1 cellular context compared by ENCODE assay signal in genomic region chr10:125719173-125720001, GRCh38.
TF ChIP-seq lines count a peak whose summit lies in the region.

Gene EDRF1, plus strand, starts transcription at chr10:125719709. Its CDS starts 99 bp downstream, at chr10:125719808.

TF ChIP-seq in WTC11, 78 proteins besides CTCF, POLR2A, EP300 and RAD21 (continued from another document):
- TF ChIP-seq FOXP4 (CRISPR knock-in tag; IDR thresholded peaks at IDR 0.05), result peak; percentile 42; the same call in 1 of the 2 replicates
- peak; percentile 96 for TF ChIP-seq MAX (CRISPR knock-in tag; IDR thresholded peaks at IDR 0.05)
- no peak for TF ChIP-seq ZSCAN18 (CRISPR knock-in tag; IDR thresholded peaks at IDR 0.05)
- TF ChIP-seq RORB (CRISPR knock-in tag; IDR thresholded peaks at IDR 0.05), result no peak
- no peak for TF ChIP-seq PRRX2 (CRISPR knock-in tag; IDR thresholded peaks at IDR 0.05)
- TF ChIP-seq ZNF423 (CRISPR knock-in tag; IDR thresholded peaks at IDR 0.05), result no peak
- TF ChIP-seq PREB (CRISPR knock-in tag; IDR thresholded peaks at IDR 0.05; ENCODE audit: borderline replicate concordance), result 0 out of 2 replicates have a peak, but pooled peaks have one; percentile 57
- TF ChIP-seq JUN (CRISPR knock-in tag; IDR thresholded peaks at IDR 0.05), result peak; percentile 72; the same call in 1 of the 2 replicates
- TF ChIP-seq HMGXB4 (CRISPR knock-in tag; IDR thresholded peaks at IDR 0.05), result 0 out of 2 replicates have a peak, but pooled peaks have one; percentile 56
- TF ChIP-seq JAZF1 (CRISPR knock-in tag; IDR thresholded peaks at IDR 0.05), result no peak
- TF ChIP-seq GRHL2 (CRISPR knock-in tag; IDR thresholded peaks at IDR 0.05; ENCODE audit: insufficient replicate concordance, severe bottlenecking), result no peak
- no peak for TF ChIP-seq CBFB (CRISPR knock-in tag; IDR thresholded peaks at IDR 0.05; ENCODE audit: low read depth)
- peak; percentile 78; the same call in 1 of the 2 replicates for TF ChIP-seq ESRRA (CRISPR knock-in tag; IDR thresholded peaks at IDR 0.05; ENCODE audit: borderline replicate concordance)
- TF ChIP-seq USF1 (CRISPR knock-in tag; IDR thresholded peaks at IDR 0.05), result peak; percentile 62; the same call in 1 of the 2 replicates
- no peak for TF ChIP-seq ZNF512 (CRISPR knock-in tag; IDR thresholded peaks at IDR 0.05; ENCODE audit: borderline replicate concordance)
- TF ChIP-seq OVOL2 (CRISPR knock-in tag; IDR thresholded peaks at IDR 0.05; ENCODE audit: borderline replicate concordance), result no peak
- TF ChIP-seq NFYB (CRISPR knock-in tag; conservative IDR thresholded peaks at IDR 0.05; ENCODE audit: low read depth), result 0 out of 2 replicates have a peak, but pooled peaks have one; percentile 28
- 0 out of 2 replicates have a peak, but pooled peaks have one; percentile 13 for TF ChIP-seq ZBTB21 (CRISPR knock-in tag; IDR thresholded peaks at IDR 0.05; ENCODE audit: borderline replicate concordance)
- no peak for TF ChIP-seq TEAD4 (CRISPR knock-in tag; IDR thresholded peaks at IDR 0.05)
- peak; percentile 96 for TF ChIP-seq E2F5 (CRISPR knock-in tag; IDR thresholded peaks at IDR 0.05)
- no peak for TF ChIP-seq MXD4 (CRISPR knock-in tag; IDR thresholded peaks at IDR 0.05; ENCODE audit: borderline replicate concordance)
- 0 out of 2 replicates have a peak, but pooled peaks have one; percentile 71 for TF ChIP-seq IRF2 (CRISPR knock-in tag; IDR thresholded peaks at IDR 0.05; ENCODE audit: borderline replicate concordance, low read depth)
- peak; percentile 55; the same call in 1 of the 2 replicates for TF ChIP-seq ZNF281 (CRISPR knock-in tag; IDR thresholded peaks at IDR 0.05)
- TF ChIP-seq ZNF671 (CRISPR knock-in tag; IDR thresholded peaks at IDR 0.05), result no peak
- TF ChIP-seq MYBL2 (CRISPR knock-in tag; IDR thresholded peaks at IDR 0.05), result no peak; the same call in none of the 2 replicates
- no peak; the same call in 1 of the 2 replicates for TF ChIP-seq TP53 (CRISPR knock-in tag; IDR thresholded peaks at IDR 0.05)
- TF ChIP-seq MLX (CRISPR knock-in tag; IDR thresholded peaks at IDR 0.05), result no peak
- TF ChIP-seq SMAD3 (CRISPR knock-in tag; IDR thresholded peaks at IDR 0.05; ENCODE audit: borderline replicate concordance), result peak; percentile 81; the same call in 1 of the 2 replicates
- no peak for TF ChIP-seq ERG (CRISPR knock-in tag; IDR thresholded peaks at IDR 0.05)
- TF ChIP-seq CREM (CRISPR knock-in tag; IDR thresholded peaks at IDR 0.05), result peak; percentile 6
- no peak for TF ChIP-seq E2F4 (CRISPR knock-in tag; IDR thresholded peaks at IDR 0.05; ENCODE audit: borderline replicate concordance, low read depth)
- no peak for TF ChIP-seq ZNF121 (CRISPR knock-in tag; IDR thresholded peaks at IDR 0.05)
- TF ChIP-seq RELA (CRISPR knock-in tag; IDR thresholded peaks at IDR 0.05; ENCODE audit: borderline replicate concordance), result no peak
- peak; percentile 74; the same call in 1 of the 2 replicates for TF ChIP-seq SP1 (CRISPR knock-in tag; conservative IDR thresholded peaks at IDR 0.05)
- peak; percentile 83 for TF ChIP-seq NR1H2 (CRISPR knock-in tag; IDR thresholded peaks at IDR 0.05)
- TF ChIP-seq ZNF232 (CRISPR knock-in tag; IDR thresholded peaks at IDR 0.05), result 0 out of 2 replicates have a peak, but pooled peaks have one; percentile 62
